In the genomic region with DNA sequence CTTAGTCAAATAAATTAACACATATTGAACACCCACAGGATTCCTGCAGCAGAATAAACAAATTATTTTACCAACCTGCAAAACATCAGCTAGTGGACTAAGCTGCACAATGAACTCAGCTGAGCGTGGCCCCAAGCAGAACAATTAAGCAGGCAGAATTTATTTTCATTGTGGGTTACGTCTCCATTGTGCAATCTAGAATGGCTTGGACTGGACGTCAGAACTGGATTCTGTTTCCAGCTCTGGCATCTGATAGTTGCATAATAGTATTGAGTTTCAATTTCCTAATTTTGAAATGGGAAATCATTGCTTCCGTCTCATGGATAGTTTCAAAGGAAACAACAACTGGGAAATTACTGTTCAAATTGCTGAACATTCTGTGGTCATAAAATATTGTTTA, we compare ENCODE assay signal across 15 cellular contexts. TPM values are rescaled to one million over a fixed set of nuclear protein-coding genes. Genes with fewer than 3 reads are reported as not detected.
A peak's percentile ranks its signal among the peaks of the same experiment; 100 is the strongest.
DNase-seq lines count a peak whose midpoint lies in the region; ATAC-seq and TF ChIP-seq lines count a peak whose summit lies in the region.
"Had no signal": no experiment of that assay in that cellular context is flagged by ENCODE, and none has a peak within 500 bp of the region (broad histone marks: within the 10 kb centered on the region; RNA-seq: fewer than 3 reads in every experiment).

No MANE protein-coding gene starts in this region.

- H3K27me3 ChIP-seq in gastroesophageal sphincter = no peaks in the 10 kb centered on the region
- H3K27me3 ChIP-seq in sigmoid colon = no peaks in the 10 kb centered on the region
- H3K27me3 ChIP-seq in esophagus squamous epithelium = peaks cover 0 to 8% (median 0%) of the 10 kb centered on the region in 4 donors

- intact Hi-C loops in sigmoid colon (cut with DNase I) (no loop called here), esophagus squamous epithelium (cut with DNase I) (no loop called here)

- TF ChIP-seq CTCF in gastroesophageal sphincter (IDR thresholded peaks at IDR 0.05) (no peak), sigmoid colon (IDR thresholded peaks at IDR 0.05) (no peak), esophagus squamous epithelium (IDR thresholded peaks at IDR 0.05) (no peak)

- H3K9me3 ChIP-seq in gastroesophageal sphincter (no peaks in the 10 kb centered on the region), sigmoid colon (no peaks in the 10 kb centered on the region), esophagus squamous epithelium (no peaks in the 10 kb centered on the region)

- H3K4me3 ChIP-seq in gastroesophageal sphincter = no peak overlapping the region
- H3K4me3 ChIP-seq in sigmoid colon = no peak overlapping the region
- H3K4me3 ChIP-seq in esophagus squamous epithelium = no peak overlapping the region

- DNase-seq in ELR (ENCODE audit: low read depth) = peak; percentile 4
- DNase-seq in NCI-H774 (lab: John Stamatoyannopoulos, UW) = peak; percentile 15
- DNase-seq in sigmoid colon = peak; percentile 69
- no peak for DNase-seq in glomerular visceral epithelial cell (ENCODE audit: extremely low spot score)
- DNase-seq in amygdala (lab: John Stamatoyannopoulos, UW) = no peak
- DNase-seq in esophagus squamous epithelium (lab: John Stamatoyannopoulos, UW) = no peak
- DNase-seq: activated CD4-positive, CD25-positive, alpha-beta regulatory T cell treated with anti-CD3 and anti-CD28 coated beads, Interleukin-2, amount 50 U/mL, for 72 hours; amniotic stem cell; DND-41; effector CD8-positive, alpha-beta T cell; stimulated activated CD4-positive, alpha-beta T cell treated with anti-CD3 and anti-CD28 coated beads, Interleukin-1b, Interleukin-23, amount 100 ng/mL, for 48 hours had no signal

- peak; percentile 89 for ATAC-seq in gastroesophageal sphincter
- ATAC-seq in HG02763 (IDR thresholded peaks at IDR 0.05; ENCODE audit: unreplicated experiment) = no peak

- TF ChIP-seq EP300 in gastroesophageal sphincter (IDR thresholded peaks at IDR 0.05) = no peak
- no peak for TF ChIP-seq EP300 in sigmoid colon (IDR thresholded peaks at IDR 0.05)

- H3K27ac ChIP-seq in gastroesophageal sphincter = no peak overlapping the region
- peak overlapping the region in 1 of 4 donors; percentile 33 for H3K27ac ChIP-seq in sigmoid colon
- peak overlapping the region in 2 of 4 donors; percentile 29 to 32 for H3K27ac ChIP-seq in esophagus squamous epithelium

- TF ChIP-seq POLR2A in gastroesophageal sphincter (IDR thresholded peaks at IDR 0.05) (no peak), sigmoid colon (IDR thresholded peaks at IDR 0.05) (no peak), esophagus squamous epithelium (IDR thresholded peaks at IDR 0.05) (no peak)

- H3K4me1 ChIP-seq in gastroesophageal sphincter = no peaks in the 10 kb centered on the region
- H3K4me1 ChIP-seq in sigmoid colon = no peaks in the 10 kb centered on the region
- H3K4me1 ChIP-seq in esophagus squamous epithelium = no peaks in the 10 kb centered on the region

- WGBS in gastroesophageal sphincter (ENCODE audit: low coverage in 1 of 2), 2 donors = 42 to 49% methylated on average over 2 to 4 of the region's 4 CpGs
- WGBS in sigmoid colon, 2 donors = 62 to 64% methylated on average over 4 of the region's 4 CpGs
- WGBS in esophagus squamous epithelium, 2 donors = 37 to 41% methylated on average over 4 of the region's 4 CpGs

- H3K36me3 ChIP-seq in gastroesophageal sphincter (no peaks in the 10 kb centered on the region), sigmoid colon (no peaks in the 10 kb centered on the region), esophagus squamous epithelium (no peaks in the 10 kb centered on the region)

RNA-seq across cellular contexts. Expression of a gene that starts 35.5 kb away (rescaled TPM):
- 10 to 100 TPM; 13.6 to 32.0 (median 19.8) TPM for total RNA-seq in gastroesophageal sphincter
- total RNA-seq in sigmoid colon = 100 to 1,000 TPM in 1 of 4 donors, 10 to 100 TPM in 3; 69.9 to 104 (median 78.3) TPM
- 1 to 10 TPM; 1.4 to 9.6 (median 4.8) TPM for polyA plus RNA-seq in sigmoid colon
- total RNA-seq in esophagus squamous epithelium = 10 to 100 TPM in 2 of 4 donors, 1 to 10 TPM in 2; 1.4 to 15.1 (median 7.0) TPM
- total RNA-seq: osteoblast had no signal
- polyA plus RNA-seq: BJ had no signal

Comparison
In these comparisons a context has a peak if more than half of its experiments do, and no peak if none do; other contexts are left out.
1. DNase-seq: peak in ELR (single experiment), NCI-H774 (single experiment) and sigmoid colon (single experiment); none in glomerular visceral epithelial cell (single experiment), amygdala (0 of 56) and esophagus squamous epithelium (single experiment).